In genomic region chr1:156625436-156626078, GRCh38 we compare ENCODE assay signal across 8 cellular contexts. TPM values are rescaled to one million over a fixed set of nuclear protein-coding genes. Genes with fewer than 3 reads are reported as not detected.
DNase-seq lines count a peak whose midpoint lies in the region; ATAC-seq and TF ChIP-seq lines count a peak whose summit lies in the region.

No MANE protein-coding gene starts in this region.

- no TSS peak for BruUV-seq in Panc1 (replicated peaks; lab: Mats Ljungman, UMichigan)

- CTCF ChIA-PET in Panc1 (lab: Charles Lee): interaction anchor here (0.6 to 3.0 kb wide), 4 partner anchors 13 to 207 kb away, joined by 3 to 41 read pairs (median 4); no protein-coding TSS in a partner anchor

- no peaks in the 10 kb centered on the region for H3K79me2 ChIP-seq in parathyroid adenoma

- peak; percentile 29 to 73 for DNase-seq in NCI-H446 (lab: John Stamatoyannopoulos, UW)
- DNase-seq in NCI-H446 treated with DMSO at 0.1 percent for 48 hours (lab: John Stamatoyannopoulos, UW): no peak
- no peak for DNase-seq in Panc1 (ENCODE audit: low read depth, low spot score)
- peak; percentile 54 for DNase-seq in activated gamma-delta T cell treated with anti-CD3 and anti-CD28 coated beads, Interleukin-2, amount 50 U/mL, for 16 hours (ENCODE audit: low read depth)
- DNase-seq in glomerular visceral epithelial cell (ENCODE audit: extremely low spot score): peak; percentile 50
- no peak for DNase-seq in vagina (ENCODE audit: extremely low spot score in 2 of 2)
- DNase-seq in dedifferentiated amniotic fluid mesenchymal stem cell (ENCODE audit: extremely low spot score): no peak

- intact Hi-C loops in Panc1 (cut with micrococcal nuclease; ENCODE audit: unreplicated experiment): loop anchor here (1.0 kb wide), 1 partner anchor 33 kb away; no protein-coding TSS in a partner anchor
- intact Hi-C loops in vagina (cut with DNase I): loop anchor here (5.0 kb wide), 1 partner anchor 52 kb away; the partner anchor contains the start of gene NES

- no peak overlapping the region for H2AFZ ChIP-seq in parathyroid adenoma

- ATAC-seq in Panc1: peak; percentile 43

- H3K4me1 ChIP-seq in Panc1 (ENCODE audit: control insufficient read depth, insufficient read depth, low read length) (peaks cover 4% of the 10 kb centered on the region), parathyroid adenoma (peaks cover 10% of the 10 kb centered on the region), vagina (peaks cover 19% of the 10 kb centered on the region)

- TF ChIP-seq CTCF in Panc1 (IDR thresholded peaks at IDR 0.05) (peak; percentile 96), parathyroid adenoma (IDR thresholded peaks at IDR 0.05) (peak; percentile 58), vagina (IDR thresholded peaks at IDR 0.05) (peak; percentile 71 to 76 (median 71))

- in situ Hi-C loops in Panc1 (cut with HindIII; ENCODE audit: low pct_unique_long_range_greater_than_20kb, low sequenced_read_pairs): no loop called here

- H3K27me3 ChIP-seq in Panc1 (ENCODE audit: control insufficient read depth, insufficient read depth, low read length) (peaks cover 2% of the 10 kb centered on the region; the same call in 1 of the 2 replicates), parathyroid adenoma (ENCODE audit: control insufficient read depth, insufficient read depth, low read length) (peaks cover 4% of the 10 kb centered on the region), vagina (peaks cover 17% of the 10 kb centered on the region)

- TF ChIP-seq POLR2A in vagina (IDR thresholded peaks at IDR 0.05): no peak

- peak overlapping the region; percentile 47 to 54 for H3K4me3 ChIP-seq in Panc1 (ENCODE audit: low read depth in 2 of 2, low read length in 2 of 2)
- H3K4me3 ChIP-seq in parathyroid adenoma (ENCODE audit: low read depth, low read length): no peak overlapping the region
- H3K4me3 ChIP-seq in vagina: peak overlapping the region; percentile 40

- H3K36me3 ChIP-seq in Panc1 (ENCODE audit: control insufficient read depth, insufficient read depth, low read length) (no peaks in the 10 kb centered on the region), parathyroid adenoma (ENCODE audit: control insufficient read depth, insufficient read depth, low read length) (no peaks in the 10 kb centered on the region), vagina (no peaks in the 10 kb centered on the region)

- POLR2A ChIA-PET in Panc1 (lab: Charles Lee): no interaction called here

- no peak overlapping the region for H3K9ac ChIP-seq in parathyroid adenoma

- no peak overlapping the region for H3K27ac ChIP-seq in Panc1 (ENCODE audit: low read length)
- no peak overlapping the region for H3K27ac ChIP-seq in parathyroid adenoma
- H3K27ac ChIP-seq in vagina: peak overlapping the region; percentile 53

- no peaks in the 10 kb centered on the region for H3K9me3 ChIP-seq in Panc1 (ENCODE audit: control insufficient read depth, insufficient read depth, low read depth, low read length)
- H3K9me3 ChIP-seq in parathyroid adenoma (ENCODE audit: control insufficient read depth, low read length): no peaks in the 10 kb centered on the region
- no peaks in the 10 kb centered on the region for H3K9me3 ChIP-seq in vagina

- peak overlapping the region; percentile 56 for H3K4me2 ChIP-seq in parathyroid adenoma (ENCODE audit: low read length)

RNA-seq across cellular contexts. Expression of gene HAPLN2, which starts 6.3 kb away (rescaled TPM):
- total RNA-seq in Panc1 (2021; ENCODE audit: unreplicated experiment): 0.21 TPM
- polyA plus RNA-seq in Panc1 (2012; ENCODE audit: insufficient read length): 0.44 TPM
- total RNA-seq in vagina: not detected

RNA-seq across cellular contexts. Expression of gene BCAN, which starts 16.4 kb away (rescaled TPM):
- total RNA-seq in Panc1 (2021; ENCODE audit: unreplicated experiment): 0.57 TPM
- 0.51 TPM for polyA plus RNA-seq in Panc1 (2012; ENCODE audit: insufficient read length)
- total RNA-seq in vagina: 2.0 TPM

RNA-seq across cellular contexts. Expression of gene GPATCH4, which starts 24.3 kb away (rescaled TPM):
- 44.4 TPM for total RNA-seq in Panc1 (2021; ENCODE audit: unreplicated experiment)
- polyA plus RNA-seq in Panc1 (2012; ENCODE audit: insufficient read length): 39.2 TPM
- 25.8 TPM for total RNA-seq in vagina

RNA-seq across cellular contexts. Expression of gene NAXE, which starts 34.0 kb away (rescaled TPM):
- 211 TPM for total RNA-seq in Panc1 (2021; ENCODE audit: unreplicated experiment)
- polyA plus RNA-seq in Panc1 (2012; ENCODE audit: insufficient read length): 269 TPM
- total RNA-seq in vagina: 46.7 TPM

RNA-seq across cellular contexts. Expression of gene TTC24, which starts 46.0 kb away (rescaled TPM):
- total RNA-seq in Panc1 (2021; ENCODE audit: unreplicated experiment) (not detected), vagina (not detected)
- not detected for polyA plus RNA-seq in Panc1 (2012; ENCODE audit: insufficient read length)

Comparison
In these comparisons a context has a peak if more than half of its experiments do, and no peak if none do; other contexts are left out.
1. DNase-seq: peak in NCI-H446 (2 of 2), activated gamma-delta T cell treated with anti-CD3 and anti-CD28 coated beads, Interleukin-2, amount 50 U/mL, for 16 hours (single experiment) and glomerular visceral epithelial cell (single experiment); none in NCI-H446 treated with DMSO at 0.1 percent for 48 hours (single experiment), Panc1 (single experiment), vagina (0 of 2) and dedifferentiated amniotic fluid mesenchymal stem cell (single experiment).
2. Peak in every context shown above with its lines, with median percentiles within 50 percentile points of each other: CTCF ChIP-seq.